17 cellular contexts compared by ENCODE assay signal in the genomic region with DNA sequence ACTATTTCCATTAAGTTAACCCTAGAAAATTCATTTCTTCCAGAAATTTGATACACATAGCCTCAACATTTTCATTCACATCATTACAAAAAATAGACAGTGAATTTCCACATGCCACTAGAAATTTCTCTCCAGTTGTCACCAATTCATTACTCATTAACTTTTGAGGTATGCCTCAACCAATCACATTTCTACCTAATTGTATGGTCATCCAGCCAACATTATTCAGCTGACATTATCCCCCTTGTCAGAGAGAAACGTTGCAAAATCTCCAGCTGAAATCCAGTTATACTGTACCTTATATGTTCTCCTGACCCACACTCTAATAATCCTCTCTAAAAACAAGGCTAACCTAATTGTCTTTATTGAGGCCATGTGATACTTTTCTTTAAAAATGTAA.
"Had no signal": no experiment of that assay in that cellular context is flagged by ENCODE, and none has a peak within 500 bp of the region (broad histone marks: within the 10 kb centered on the region; RNA-seq: fewer than 3 reads in every experiment).

No MANE protein-coding gene starts in this region.

- H3K27ac Mint-ChIP-seq: IgD-negative memory B cell had no signal

- H3K27me3 Mint-ChIP-seq: IgD-negative memory B cell had no signal

- ATAC-seq: K562 had no signal

- H3K4me3 Mint-ChIP-seq: IgD-negative memory B cell had no signal

- FAIRE-seq: HTR-8/SVneo, K562 had no signal

- DNase-seq: Kasumi-1, MM.1S, NCI-H1092 treated with DMSO at 0.1 percent for 48 hours, NCI-H1436, NCI-H187, NCI-H2029, NCI-H2081 treated with DMSO at 0.1 percent for 48 hours, NCI-H2171, NCI-H226, NCI-H446 treated with DMSO at 0.1 percent for 48 hours, NCI-H510A treated with DMSO at 0.1 percent for 48 hours, NCI-H526, SHP77, SK-N-SH had no signal
